8 cellular contexts compared by ENCODE assay signal in genomic region chr5:54844905-54845566, GRCh38.
DNase-seq lines count a peak whose midpoint lies in the region; ATAC-seq, FAIRE-seq and TF ChIP-seq lines count a peak whose summit lies in the region.

No MANE protein-coding gene starts in this region.

- ATAC-seq in naive thymus-derived CD4-positive, alpha-beta T cell: peak; percentile 34
- ATAC-seq in GM21367 (IDR thresholded peaks at IDR 0.05; ENCODE audit: unreplicated experiment) (no peak), GM19467 (IDR thresholded peaks at IDR 0.05; ENCODE audit: unreplicated experiment) (no peak), HG02938 (IDR thresholded peaks at IDR 0.05; ENCODE audit: unreplicated experiment) (no peak)

- peaks cover 0 to 21% (median 5%) of the 10 kb centered on the region in 7 donors for H3K4me1 Mint-ChIP-seq in naive thymus-derived CD4-positive, alpha-beta T cell

- H3K27me3 ChIP-seq in GM23248 (replicated peaks; ENCODE audit: insufficient read depth) (no peaks in the 10 kb centered on the region), endothelial cell of umbilical vein (ENCODE audit: control insufficient read depth in 2 of 2, insufficient read depth in 2 of 2, low read length in 2 of 2) (peaks cover 0 to 2% of the 10 kb centered on the region in 2 experiments)
- no peaks in the 10 kb centered on the region for H3K27me3 ChIP-seq in naive thymus-derived CD4-positive, alpha-beta T cell (ENCODE audit: control insufficient read depth in 2 of 2, insufficient read depth in 2 of 2, low read length in 2 of 2)

- H3K9ac ChIP-seq in GM23248 (peak overlapping the region; percentile 48; the same call in 1 of the 2 replicates), endothelial cell of umbilical vein (replicated peaks; ENCODE audit: extremely low read depth, insufficient read depth, low read length) (no peak overlapping the region)

- H3K9me3 Mint-ChIP-seq in naive thymus-derived CD4-positive, alpha-beta T cell: peaks cover 0 to 2% (median 0%) of the 10 kb centered on the region in 11 donors

- no peaks in the 10 kb centered on the region for H3K9me2 ChIP-seq in GM23248 (ENCODE audit: insufficient read depth)

- H3K4me3 ChIP-seq in GM23248 (peak overlapping the region; percentile 59), endothelial cell of umbilical vein (replicated peaks in 1 of 3; ENCODE audit: insufficient read depth in 1 of 3, low read depth in 1 of 3, low read length in 3 of 3) (no peak overlapping the region)
- H3K4me3 ChIP-seq in naive thymus-derived CD4-positive, alpha-beta T cell (ENCODE audit: low read length): no peak overlapping the region

- no peak for TF ChIP-seq POLR2A in endothelial cell of umbilical vein (IDR thresholded peaks at IDR 0.05; ENCODE audit: low read depth, low read length)

- no peaks in the 10 kb centered on the region for H4K20me1 ChIP-seq in GM23248 (ENCODE audit: insufficient read depth)
- H4K20me1 ChIP-seq in endothelial cell of umbilical vein (replicated peaks; ENCODE audit: control insufficient read depth, extremely low read depth, insufficient read depth, low read length): no peaks in the 10 kb centered on the region

- peak; percentile 64 to 75 for DNase-seq in AML-193 (lab: John Stamatoyannopoulos, UW)
- DNase-seq in GM23248: peak; percentile 56
- DNase-seq in RPMI8226: peak; percentile 74
- DNase-seq in endothelial cell of umbilical vein (ENCODE audit: low read depth, low spot score): peak; percentile 65
- DNase-seq in naive thymus-derived CD4-positive, alpha-beta T cell: peak in 6 of 9 donors; percentile 38 to 67 (median 60)

- TF ChIP-seq CTCF in endothelial cell of umbilical vein (IDR thresholded peaks at IDR 0.05; ENCODE audit: extremely low read depth in 1 of 2, insufficient read depth in 1 of 2, low read depth in 1 of 2, low read length in 2 of 2): peak; percentile 17 to 45

- no peaks in the 10 kb centered on the region for H3K79me2 ChIP-seq in GM23248 (ENCODE audit: insufficient read depth)
- no peaks in the 10 kb centered on the region for H3K79me2 ChIP-seq in endothelial cell of umbilical vein (ENCODE audit: control insufficient read depth, insufficient read depth, low read length)

- in situ Hi-C loops in GM23248 (cut with MboI): no loop called here

- H3K9me1 ChIP-seq in endothelial cell of umbilical vein (replicated peaks; ENCODE audit: control insufficient read depth, extremely low read depth, insufficient read depth, low read length): no peaks in the 10 kb centered on the region

- peak overlapping the region in 7 of 10 donors; percentile 2 to 68 (median 52) for H3K4me3 Mint-ChIP-seq in naive thymus-derived CD4-positive, alpha-beta T cell

- no peaks in the 10 kb centered on the region for H3K9me3 ChIP-seq in GM23248 (ENCODE audit: low read depth)
- no peaks in the 10 kb centered on the region for H3K9me3 ChIP-seq in endothelial cell of umbilical vein (replicated peaks; ENCODE audit: control insufficient read depth, insufficient read depth, low read length)
- no peaks in the 10 kb centered on the region for H3K9me3 ChIP-seq in naive thymus-derived CD4-positive, alpha-beta T cell (ENCODE audit: control insufficient read depth in 2 of 3, low read length in 3 of 3)

- H3K27ac Mint-ChIP-seq in naive thymus-derived CD4-positive, alpha-beta T cell: peak overlapping the region in 6 of 9 donors; percentile 45 to 63 (median 56)

- no peak overlapping the region for H3K27ac ChIP-seq in GM23248
- no peak overlapping the region for H3K27ac ChIP-seq in endothelial cell of umbilical vein (ENCODE audit: insufficient read depth, low read depth, low read length)
- H3K27ac ChIP-seq in naive thymus-derived CD4-positive, alpha-beta T cell (ENCODE audit: low read depth, low read length): no peak overlapping the region

- dilution Hi-C loops in endothelial cell of umbilical vein (cut with MboI; ENCODE audit: extremely low pct_ligation_motif_present, low sequenced_read_pairs): no loop called here

- H3F3A ChIP-seq in GM23248 (ENCODE audit: insufficient read depth): 0 out of 2 replicates have a peak, but pooled peaks cover 4% of the 10 kb centered on the region

- BruUV-seq in endothelial cell of umbilical vein (replicated peaks; lab: Mats Ljungman, UMichigan): no TSS peak

- H3K4me1 ChIP-seq in GM23248 (ENCODE audit: insufficient read depth) (peaks cover 20% of the 10 kb centered on the region), endothelial cell of umbilical vein (ENCODE audit: control insufficient read depth, extremely low read depth, insufficient read depth, low read length) (peaks cover 6% of the 10 kb centered on the region)
- no peaks in the 10 kb centered on the region for H3K4me1 ChIP-seq in naive thymus-derived CD4-positive, alpha-beta T cell (ENCODE audit: control insufficient read depth in 2 of 2, insufficient read depth in 2 of 2, low read length in 2 of 2)

- H2AFZ ChIP-seq in GM23248: peak overlapping the region; percentile 84
- no peak overlapping the region for H2AFZ ChIP-seq in endothelial cell of umbilical vein (ENCODE audit: low read depth, low read length)

- intact Hi-C loops in endothelial cell of umbilical vein (cut with micrococcal nuclease): loop anchor here (1.0 to 10.0 kb wide), 5 partner anchors 22 to 600 kb away; partner anchors contain the start of gene SNX18
- intact Hi-C loops in naive thymus-derived CD4-positive, alpha-beta T cell (cut with micrococcal nuclease): loop anchor here (1.0 to 10.0 kb wide), 10 partner anchors 22 to 602 kb away; partner anchors contain the start of genes SNX18 (in 2 of the 2) and ARL15 (in 1 of the 2)

- peak overlapping the region; percentile 78 for H3K4me2 ChIP-seq in GM23248 (ENCODE audit: unreplicated experiment)
- peak overlapping the region; percentile 30 for H3K4me2 ChIP-seq in endothelial cell of umbilical vein (ENCODE audit: insufficient read depth, low read length)

- CTCF ChIA-PET in endothelial cell of umbilical vein (lab: Charles Lee): interaction anchor here (0.7 to 4.3 kb wide), 68 partner anchors 10 to 601 kb away, joined by 3 to 218 read pairs (median 6); partner anchors contain the start of genes GPX8 and SNX18
- CTCF ChIA-PET in naive thymus-derived CD4-positive, alpha-beta T cell (lab: Charles Lee): interaction anchor here (0.6 to 4.6 kb wide), 23 partner anchors 11 to 601 kb away, joined by 3 to 103 read pairs (median 5); partner anchors contain the start of gene SNX18

- WGBS in GM23248 (ENCODE audit: low coverage in 1 of 2, low lambda C conversion rate in 2 of 2, missing lambda C conversion rate in 2 of 2), 2 experiments: 6 to 7% methylated on average over 6 of the region's 6 CpGs

- no peaks in the 10 kb centered on the region for H3K36me3 Mint-ChIP-seq in naive thymus-derived CD4-positive, alpha-beta T cell

- no peaks in the 10 kb centered on the region for H3K36me3 ChIP-seq in GM23248 (ENCODE audit: low read depth)
- H3K36me3 ChIP-seq in endothelial cell of umbilical vein (ENCODE audit: control insufficient read depth in 2 of 2, extremely low read depth in 1 of 2, insufficient read depth in 2 of 2, low read length in 2 of 2): no peaks in the 10 kb centered on the region
- H3K36me3 ChIP-seq in naive thymus-derived CD4-positive, alpha-beta T cell (ENCODE audit: control insufficient read depth in 2 of 3, insufficient read depth in 3 of 3, low read length in 3 of 3): no peaks in the 10 kb centered on the region

- peaks cover 8 to 18% (median 12%) of the 10 kb centered on the region in 5 donors for H3K27me3 Mint-ChIP-seq in naive thymus-derived CD4-positive, alpha-beta T cell

- FAIRE-seq in endothelial cell of umbilical vein (lab: Jason Lieb, UNC): peak; percentile 8

- POLR2A ChIA-PET in endothelial cell of umbilical vein (lab: Charles Lee): no interaction called here
- POLR2A ChIA-PET in naive thymus-derived CD4-positive, alpha-beta T cell (lab: Charles Lee): interaction anchor here (1.0 to 3.6 kb wide), 6 partner anchors 20 to 330 kb away, joined by 3 to 54 read pairs (median 4); partner anchors contain the start of gene SNX18

TF ChIP-seq in endothelial cell of umbilical vein, 7 proteins besides CTCF, POLR2A, EP300 and RAD21:
- no peak for TF ChIP-seq POLR2AphosphoS5 (IDR thresholded peaks at IDR 0.05; ENCODE audit: insufficient read depth, low read depth, low read length)
- TF ChIP-seq EZH2 (IDR thresholded peaks at IDR 0.05; ENCODE audit: borderline replicate concordance, low read depth, low read length, severe bottlenecking): no peak
- no peak for TF ChIP-seq FOS (IDR thresholded peaks at IDR 0.05; ENCODE audit: borderline replicate concordance, insufficient read depth, low read length)
- no peak for TF ChIP-seq MYC (IDR thresholded peaks at IDR 0.05; ENCODE audit: low read depth, low read length)
- no peak for TF ChIP-seq GATA2 (IDR thresholded peaks at IDR 0.05; ENCODE audit: insufficient read depth, insufficient read length, low read depth, low read length)
- TF ChIP-seq MAX (IDR thresholded peaks at IDR 0.05; ENCODE audit: insufficient read depth, insufficient read length): no peak
- TF ChIP-seq JUN (IDR thresholded peaks at IDR 0.05; ENCODE audit: borderline replicate concordance, insufficient read depth, insufficient read length, low read depth): no peak
